Comparison of ENCODE assay signal across 25 cellular contexts in genomic region chr1:70495370-70495769, GRCh38.
"Had no signal": no experiment of that assay in that cellular context is flagged by ENCODE, and none has a peak within 500 bp of the region (broad histone marks: within the 10 kb centered on the region; RNA-seq: fewer than 3 reads in every experiment).

No MANE protein-coding gene starts in this region.

- H3K4me1 ChIP-seq: foreskin keratinocyte, gastroesophageal sphincter, heart left ventricle, psoas muscle, spleen, testis, tibial artery had no signal

- ATAC-seq: foreskin keratinocyte; gastroesophageal sphincter; heart left ventricle; left lobe of liver; naive thymus-derived CD8-positive, alpha-beta T cell; psoas muscle; right cardiac atrium; stimulated activated memory B cell treated with anti-CD40 and anti-IgM and Interleukin-4, amounts not matched to agents 10 μg/mL and 1 μg/mL and 100 μg/mL, for 72 hours; stimulated activated naive CD8-positive, alpha-beta T cell treated with anti-CD3 and anti-CD28 coated beads, Interleukin-15, Interleukin-2, amounts not matched to agents 100 U/mL and 50 U/mL, for 24 hours had no signal

- FAIRE-seq: endothelial cell of umbilical vein, kidney had no signal

- H3K36me3 ChIP-seq: esophagus muscularis mucosa, gastroesophageal sphincter, heart left ventricle, sigmoid colon, spleen, tibial artery had no signal

- H3K27me3 ChIP-seq: esophagus muscularis mucosa, foreskin keratinocyte, gastroesophageal sphincter, heart left ventricle, hepatocyte, sigmoid colon, spleen, testis, tibial artery had no signal

- H3K4me3 ChIP-seq: esophagus muscularis mucosa, gastroesophageal sphincter, heart left ventricle, hepatocyte, psoas muscle, sigmoid colon, spleen, testis, tibial artery had no signal

- DNase-seq: effector CD8-positive, alpha-beta T cell; foreskin keratinocyte; heart left ventricle; kidney; mesenchymal stem cell; midbrain; naive thymus-derived CD8-positive, alpha-beta T cell; nephron progenitor cell; nucleus accumbens; posterior cingulate gyrus; psoas muscle; right cardiac atrium; sigmoid colon; spleen; stimulated activated CD4-positive, alpha-beta T cell treated with anti-CD3 and anti-CD28 coated beads, Interleukin-4, amount 100 ng/mL, for 4 hours; stimulated activated naive CD8-positive, alpha-beta T cell treated with anti-CD3 and anti-CD28 coated beads, Interleukin-15, Interleukin-2, amounts not matched to agents 100 U/mL and 50 U/mL, for 24 hours; substantia nigra; testis; tibial artery had no signal

- H3K27ac ChIP-seq: esophagus muscularis mucosa, foreskin keratinocyte, gastroesophageal sphincter, heart left ventricle, hepatocyte, psoas muscle, sigmoid colon, spleen, testis, tibial artery had no signal

- H3K9me3 ChIP-seq: esophagus muscularis mucosa, gastroesophageal sphincter, psoas muscle, sigmoid colon, testis, tibial artery had no signal
